27 cellular contexts compared by ENCODE assay signal in the genomic region with DNA sequence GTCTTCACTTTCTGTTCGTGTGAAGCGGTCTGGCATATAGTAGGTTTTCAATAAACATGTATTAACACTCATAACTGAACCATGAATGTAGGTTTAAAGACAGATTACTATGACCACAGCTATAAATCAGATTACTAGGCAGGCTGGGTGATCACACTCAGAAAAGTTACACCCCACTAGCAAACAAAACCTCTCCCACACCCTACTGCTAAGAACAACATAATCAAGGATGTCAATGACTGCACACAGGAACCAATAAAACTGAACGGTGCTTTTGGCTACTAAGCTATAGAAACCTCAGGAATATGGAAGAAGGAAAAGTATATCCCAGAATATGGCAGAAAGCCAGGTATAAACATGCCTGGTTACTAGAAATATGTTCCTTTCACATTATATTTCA.
"Had no signal": no experiment of that assay in that cellular context is flagged by ENCODE, and none has a peak within 500 bp of the region (broad histone marks: within the 10 kb centered on the region; RNA-seq: fewer than 3 reads in every experiment).

No MANE protein-coding gene starts in this region.

- ATAC-seq: naive thymus-derived CD4-positive, alpha-beta T cell; natural killer cell treated with Interleukin-12 subunit alpha and Interleukin-12 subunit beta and Interleukin-15 and Interleukin-18, amount 100 ng/mL, for 72 hours; right cardiac atrium; sciatic nerve; stimulated activated memory B cell treated with anti-CD40 and anti-IgM and Interleukin-4, amounts not matched to agents 10 μg/mL and 1 μg/mL and 100 μg/mL, for 72 hours; stimulated activated naive CD8-positive, alpha-beta T cell treated with anti-CD3 and anti-CD28 coated beads, Interleukin-15, amount 100 ng/mL, for 72 hours had no signal

- H3K4me1 Mint-ChIP-seq: immature natural killer cell; mesothelial cell of epicardium; naive thymus-derived CD4-positive, alpha-beta T cell; stimulated activated memory B cell treated with anti-CD40 and anti-IgM and Interleukin-4, amounts not matched to agents 10 μg/mL and 1 μg/mL and 100 μg/mL, for 72 hours; stimulated activated naive CD8-positive, alpha-beta T cell treated with anti-CD3 and anti-CD28 coated beads, Interleukin-15, amount 100 ng/mL, for 72 hours had no signal

- H3K27me3 ChIP-seq: ovary, spleen, tibial nerve, uterus had no signal

- FAIRE-seq: islet of Langerhans, kidney had no signal

- H3K9me3 Mint-ChIP-seq: natural killer cell treated with Interleukin-12 subunit alpha and Interleukin-12 subunit beta and Interleukin-15 and Interleukin-18, amount 100 ng/mL, for 72 hours; stimulated activated naive CD8-positive, alpha-beta T cell treated with anti-CD3 and anti-CD28 coated beads, Interleukin-15, amount 100 ng/mL, for 72 hours; type B pancreatic cell had no signal

- H3K27me3 Mint-ChIP-seq: naive thymus-derived CD4-positive, alpha-beta T cell; stimulated activated memory B cell treated with anti-CD40 and anti-IgM and Interleukin-4, amounts not matched to agents 10 μg/mL and 1 μg/mL and 100 μg/mL, for 72 hours; stimulated activated naive CD8-positive, alpha-beta T cell treated with anti-CD3 and anti-CD28 coated beads, Interleukin-15, amount 100 ng/mL, for 72 hours; type B pancreatic cell had no signal

- H3K4me3 Mint-ChIP-seq: immature natural killer cell; mesothelial cell of epicardium; naive thymus-derived CD4-positive, alpha-beta T cell; natural killer cell treated with Interleukin-12 subunit alpha and Interleukin-12 subunit beta and Interleukin-15 and Interleukin-18, amount 100 ng/mL, for 72 hours; stimulated activated memory B cell treated with anti-CD40 and anti-IgM and Interleukin-4, amounts not matched to agents 10 μg/mL and 1 μg/mL and 100 μg/mL, for 72 hours; stimulated activated naive CD8-positive, alpha-beta T cell treated with anti-CD3 and anti-CD28 coated beads, Interleukin-15, amount 100 ng/mL, for 72 hours; type B pancreatic cell had no signal

- H3K36me3 ChIP-seq: left ventricle myocardium inferior, ovary, prostate gland, spleen, tibial nerve, uterus had no signal

- H3K36me3 Mint-ChIP-seq: immature natural killer cell; mesothelial cell of epicardium; naive thymus-derived CD4-positive, alpha-beta T cell; natural killer cell treated with Interleukin-12 subunit alpha and Interleukin-12 subunit beta and Interleukin-15 and Interleukin-18, amount 100 ng/mL, for 72 hours; stimulated activated memory B cell treated with anti-CD40 and anti-IgM and Interleukin-4, amounts not matched to agents 10 μg/mL and 1 μg/mL and 100 μg/mL, for 72 hours; type B pancreatic cell had no signal

- H3K4me3 ChIP-seq: left ventricle myocardium inferior, lung, ovary, prostate gland, skin epidermis, spleen, tibial nerve, uterus had no signal

- DNase-seq: hypothalamus; immature natural killer cell; kidney; left ventricle myocardium inferior; mesendoderm; naive thymus-derived CD4-positive, alpha-beta T cell; ovary; posterior cingulate gyrus; retina; right cardiac atrium; spleen; stimulated activated CD4-positive, alpha-beta T cell treated with anti-CD3 and anti-CD28 coated beads, Interleukin-4, amount 100 ng/mL, for 24 hours; stimulated activated CD8-positive, alpha-beta memory T cell treated with anti-CD3 and anti-CD28 coated beads, Interleukin-4, amount 100 ng/mL, for 48 hours; stimulated activated naive CD4-positive, alpha-beta T cell treated with Interleukin-2 at 50 U/mL for 16 hours; stimulated activated naive CD8-positive, alpha-beta T cell treated with anti-CD3 and anti-CD28 coated beads, Interleukin-15, amount 100 ng/mL, for 72 hours; substantia nigra; uterus had no signal

- H3K27ac Mint-ChIP-seq: immature natural killer cell; mesothelial cell of epicardium; naive thymus-derived CD4-positive, alpha-beta T cell; natural killer cell treated with Interleukin-12 subunit alpha and Interleukin-12 subunit beta and Interleukin-15 and Interleukin-18, amount 100 ng/mL, for 72 hours; stimulated activated memory B cell treated with anti-CD40 and anti-IgM and Interleukin-4, amounts not matched to agents 10 μg/mL and 1 μg/mL and 100 μg/mL, for 72 hours; stimulated activated naive CD8-positive, alpha-beta T cell treated with anti-CD3 and anti-CD28 coated beads, Interleukin-15, amount 100 ng/mL, for 72 hours; type B pancreatic cell had no signal

- H3K4me1 ChIP-seq: left ventricle myocardium inferior, prostate gland, spleen, tibial nerve, uterus had no signal

- H3K27ac ChIP-seq: left ventricle myocardium inferior, ovary, prostate gland, skin epidermis, spleen, tibial nerve, uterus had no signal

- H3K9me3 ChIP-seq: ovary, prostate gland, spleen, tibial nerve, uterus had no signal
